ENCODE assay signal across 9 cellular contexts in the genomic region with DNA sequence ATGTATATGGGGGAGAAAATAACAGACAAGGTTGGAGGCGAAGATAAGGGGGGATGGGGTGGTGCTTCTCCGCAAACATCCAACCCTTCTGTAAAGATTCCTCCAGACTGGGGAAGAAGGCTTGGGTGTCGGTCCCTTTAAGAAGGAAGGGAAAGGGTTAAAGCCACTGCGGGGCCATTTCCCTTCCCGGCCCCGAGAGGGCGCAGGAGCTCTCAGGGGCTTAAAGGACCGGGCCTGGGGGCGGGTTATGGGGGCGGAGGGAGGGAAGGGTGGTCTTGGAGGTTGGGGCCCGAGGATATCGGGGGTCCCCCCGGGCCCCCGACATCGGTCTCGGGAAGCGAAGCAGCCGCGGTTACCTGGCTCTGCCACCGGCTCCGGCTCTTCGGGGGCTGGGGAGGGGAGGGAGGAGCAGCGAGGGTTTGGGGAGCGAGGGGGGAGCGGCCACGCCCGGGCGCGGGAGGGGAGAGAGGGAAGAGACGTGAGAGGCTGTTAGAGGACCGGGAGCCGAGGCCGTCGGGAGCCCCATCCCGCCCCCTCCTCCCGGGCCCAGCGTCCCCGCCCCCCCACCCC. TPM values are rescaled to one million over a fixed set of nuclear protein-coding genes. Genes with fewer than 3 reads are reported as not detected.
DNase-seq lines count a peak whose midpoint lies in the region; ATAC-seq, FAIRE-seq and TF ChIP-seq lines count a peak whose summit lies in the region.
"Had no signal": no experiment of that assay in that cellular context is flagged by ENCODE, and none has a peak within 500 bp of the region (broad histone marks: within the 10 kb centered on the region; RNA-seq: fewer than 3 reads in every experiment).

No MANE protein-coding gene starts in this region.

- H3K4ac ChIP-seq in mesenchymal stem cell (ENCODE audit: low read depth in 1 of 2, low read length in 2 of 2) = no peak overlapping the region

- TF ChIP-seq EP300 in A549 (IDR thresholded peaks at IDR 0.05) = no peak

- H2AK5ac ChIP-seq in mesenchymal stem cell (ENCODE audit: low read length, severe bottlenecking) = no peak overlapping the region

- no peak overlapping the region for H4K91ac ChIP-seq in mesenchymal stem cell (ENCODE audit: low read length)

- H3K4me3 Mint-ChIP-seq in activated CD8-positive, alpha-beta T cell treated with anti-CD3 and anti-CD28 coated beads for 36 hours = no peak overlapping the region
- H3K4me3 Mint-ChIP-seq: stimulated activated naive CD8-positive, alpha-beta T cell treated with anti-CD3 and anti-CD28 coated beads, Interleukin-15, Interleukin-2, amounts not matched to agents 100 ng/mL and 50 ng/mL, for 24 hours had no signal

- peaks cover 48% of the 10 kb centered on the region for H3K27me3 Mint-ChIP-seq in activated CD8-positive, alpha-beta T cell treated with anti-CD3 and anti-CD28 coated beads for 36 hours

- H3K27ac ChIP-seq in A549 = peak overlapping the region; percentile 82 to 92
- no peak overlapping the region for H3K27ac ChIP-seq in mesenchymal stem cell (ENCODE audit: low read length, poor library complexity, severe bottlenecking)

- H3K36me3 Mint-ChIP-seq in activated CD8-positive, alpha-beta T cell treated with anti-CD3 and anti-CD28 coated beads for 36 hours (ENCODE audit: low read depth) = no peaks in the 10 kb centered on the region

- no peaks in the 10 kb centered on the region for H3K9me3 Mint-ChIP-seq in activated CD8-positive, alpha-beta T cell treated with anti-CD3 and anti-CD28 coated beads for 36 hours
- H3K9me3 Mint-ChIP-seq: stimulated activated naive CD8-positive, alpha-beta T cell treated with anti-CD3 and anti-CD28 coated beads, Interleukin-15, Interleukin-2, amounts not matched to agents 100 ng/mL and 50 ng/mL, for 24 hours had no signal

- H3K18ac ChIP-seq in mesenchymal stem cell (ENCODE audit: low read depth in 1 of 2, low read length in 2 of 2) = no peak overlapping the region

- H2BK120ac ChIP-seq in mesenchymal stem cell (ENCODE audit: low read depth, low read length) = no peak overlapping the region

- H3K14ac ChIP-seq in mesenchymal stem cell (ENCODE audit: low read length in 2 of 2) = no peak overlapping the region

- no peak overlapping the region for H3K9ac ChIP-seq in mesenchymal stem cell (ENCODE audit: low read length)

- H3K4me2 ChIP-seq in A549 = peak overlapping the region; percentile 84
- H3K4me2 ChIP-seq in mesenchymal stem cell (ENCODE audit: low read length, poor library complexity, severe bottlenecking) = peak overlapping the region; percentile 36

- no peak overlapping the region for H2BK12ac ChIP-seq in mesenchymal stem cell (ENCODE audit: low read length in 2 of 2)

- no peak overlapping the region for H4K8ac ChIP-seq in mesenchymal stem cell (ENCODE audit: low read length)

- H3K4me1 ChIP-seq in A549 = peaks cover 37% of the 10 kb centered on the region
- H3K4me1 ChIP-seq in mesenchymal stem cell (ENCODE audit: control insufficient read depth, insufficient read depth, low read depth, low read length) = peaks cover 13% of the 10 kb centered on the region

- intact Hi-C loops in activated CD8-positive, alpha-beta T cell treated with anti-CD3 and anti-CD28 coated beads for 36 hours (cut with micrococcal nuclease) = no loop called here

- peaks cover 69 to 71% of the 10 kb centered on the region in 2 experiments for H3K27me3 ChIP-seq in mesenchymal stem cell (ENCODE audit: control insufficient read depth in 1 of 2, insufficient read depth in 1 of 2, low read length in 2 of 2)

- no peak for TF ChIP-seq POLR2A in A549 (IDR thresholded peaks at IDR 0.05; ENCODE audit: low read length)

- H3K36me3 ChIP-seq in mesenchymal stem cell (ENCODE audit: control insufficient read depth in 1 of 2, insufficient read depth in 2 of 2, low read depth in 1 of 2, low read length in 2 of 2) = no peaks in the 10 kb centered on the region

- H3K23ac ChIP-seq in mesenchymal stem cell (ENCODE audit: low read length in 2 of 2) = no peak overlapping the region

- no peaks in the 10 kb centered on the region for H3K79me1 ChIP-seq in mesenchymal stem cell (replicated peaks; ENCODE audit: low read length, poor library complexity, severe bottlenecking)

- ATAC-seq in A549 = peak; percentile 73 to 83
- ATAC-seq in activated CD8-positive, alpha-beta T cell treated with anti-CD3 and anti-CD28 coated beads for 36 hours = peak; percentile 62
- ATAC-seq in GM18909 (IDR thresholded peaks at IDR 0.05; ENCODE audit: poor library complexity, unreplicated experiment) = no peak

- H3K4me3 ChIP-seq in A549 (peak overlapping the region; percentile 64), mesenchymal stem cell (ENCODE audit: insufficient read depth in 1 of 2, low read depth in 1 of 2, low read length in 2 of 2) (no peak overlapping the region)

- FAIRE-seq in A549 (lab: Jason Lieb, UNC) = no peak

- no peak overlapping the region for H2BK15ac ChIP-seq in mesenchymal stem cell (ENCODE audit: low read depth, poor library complexity, severe bottlenecking)

- no peak overlapping the region for H2AFZ ChIP-seq in mesenchymal stem cell (ENCODE audit: low read depth, low read length)

- POLR2A ChIA-PET in A549 (lab: Yijun Ruan, JAX) = interaction anchor here (0.6 to 1.9 kb wide), 9 partner anchors 10 to 301 kb away, joined by 3 to 9 read pairs (median 5); a partner anchor contains a TSS
- POLR2A ChIA-PET in activated CD8-positive, alpha-beta T cell treated with anti-CD3 and anti-CD28 coated beads for 36 hours (lab: Charles Lee) = interaction anchor here (0.5 kb wide), 1 partner anchor 183 kb away, joined by 4 read pairs; no protein-coding TSS in a partner anchor

- CTCF ChIA-PET in A549 (lab: Yijun Ruan, JAX) = interaction anchor here (0.7 to 4.6 kb wide), 27 partner anchors 9 to 485 kb away, joined by 3 to 111 read pairs (median 4); a partner anchor contains a TSS
- CTCF ChIA-PET in activated CD8-positive, alpha-beta T cell treated with anti-CD3 and anti-CD28 coated beads for 36 hours (lab: Charles Lee) = interaction anchor here (0.7 to 1.4 kb wide), 5 partner anchors 10 to 357 kb away, joined by 3 to 6 read pairs (median 4); a partner anchor contains a TSS

- TF ChIP-seq CTCF in A549 (IDR thresholded peaks at IDR 0.05) = peak; percentile 94
- TF ChIP-seq CTCF in activated CD8-positive, alpha-beta T cell treated with anti-CD3 and anti-CD28 coated beads for 36 hours (IDR thresholded peaks at IDR 0.05) = peak; percentile 63

- DNase-seq in A549 (ENCODE audit: low read depth in 1 of 2, low spot score in 1 of 2) = peak; percentile 85 to 91
- peak; percentile 53 for DNase-seq in ELR (ENCODE audit: low read depth)
- peak; percentile 63 for DNase-seq in NCI-H1694 treated with DMSO at 0.1 percent for 48 hours (lab: John Stamatoyannopoulos, UW)
- peak; percentile 49 for DNase-seq in activated CD8-positive, alpha-beta T cell treated with anti-CD3 and anti-CD28 coated beads for 36 hours
- DNase-seq in mesenchymal stem cell = peak; percentile 17
- DNase-seq in putamen (ENCODE audit: low spot score) = no peak
- DNase-seq in NCI-H128 (lab: John Stamatoyannopoulos, UW; ENCODE audit: unreplicated experiment) = no peak

- H3K9me3 ChIP-seq in A549 (no peaks in the 10 kb centered on the region), mesenchymal stem cell (ENCODE audit: control insufficient read depth, low read length) (peaks cover 4% of the 10 kb centered on the region)

- H2BK5ac ChIP-seq in mesenchymal stem cell (ENCODE audit: low read depth, low read length, poor library complexity, severe bottlenecking) = no peak overlapping the region

- no peak overlapping the region for H3K27ac Mint-ChIP-seq in activated CD8-positive, alpha-beta T cell treated with anti-CD3 and anti-CD28 coated beads for 36 hours
- H3K27ac Mint-ChIP-seq: stimulated activated naive CD8-positive, alpha-beta T cell treated with anti-CD3 and anti-CD28 coated beads, Interleukin-15, Interleukin-2, amounts not matched to agents 100 ng/mL and 50 ng/mL, for 24 hours had no signal

- TF ChIP-seq RAD21 in A549 (conservative IDR thresholded peaks at IDR 0.05 in 1 of 2, IDR thresholded peaks at IDR 0.05 in 1 of 2) = peak; percentile 56 to 59

- 0% methylated on average over 24 of the region's 38 CpGs for WGBS in A549 (ENCODE audit: missing lambda C conversion rate)
- WGBS in mesenchymal stem cell = 8% methylated on average over 20 of the region's 38 CpGs

- peaks cover 3% of the 10 kb centered on the region for H3K4me1 Mint-ChIP-seq in activated CD8-positive, alpha-beta T cell treated with anti-CD3 and anti-CD28 coated beads for 36 hours (ENCODE audit: low read depth)

RNA-seq across cellular contexts. Expression of a gene that starts 2.8 kb away (rescaled TPM):
- 73.0 and 140 TPM in 2 replicates for polyA plus RNA-seq in A549 (2011; rRNA removed)
- 109 and 136 TPM in 2 replicates for polyA plus RNA-seq in A549 (2012; cell fraction: cytosol; rRNA removed)
- polyA plus RNA-seq in A549 (2012; cell fraction: nucleus; rRNA removed) = 47.2 and 53.6 TPM in 2 replicates
- 118 to 155 TPM (median 155 TPM) in 3 replicates for polyA plus RNA-seq in A549 (2017; fragmentation: RNase III; extraction: RNeasy Plus Mini Kit Qiagen cat#74134 plus additional on column Dnase treatment)
- polyA minus RNA-seq in A549 (2011; rRNA and poly(A)+ RNA removed) = 18.7 and 22.6 TPM in 2 replicates
- total RNA-seq in activated CD8-positive, alpha-beta T cell treated with anti-CD3 and anti-CD28 coated beads for 36 hours = not detected
- 1.2 TPM for polyA plus RNA-seq in mesenchymal stem cell (2013, experiment 1 of 2)
- 0.99 TPM for polyA plus RNA-seq in mesenchymal stem cell (2013, experiment 2 of 2)

RNA-seq across cellular contexts. Expression of a gene that starts 11.4 kb away (rescaled TPM):
- polyA plus RNA-seq in A549 (2011; rRNA removed) = 4.0 and 7.8 TPM in 2 replicates
- 9.2 and 10.6 TPM in 2 replicates for polyA plus RNA-seq in A549 (2012; cell fraction: cytosol; rRNA removed)
- polyA plus RNA-seq in A549 (2012; cell fraction: nucleus; rRNA removed) = 6.0 and 6.9 TPM in 2 replicates
- 6.2 to 7.2 TPM (median 6.5 TPM) in 3 replicates for polyA plus RNA-seq in A549 (2017; fragmentation: RNase III; extraction: RNeasy Plus Mini Kit Qiagen cat#74134 plus additional on column Dnase treatment)
- 0.63 and 1.4 TPM in 2 replicates for polyA minus RNA-seq in A549 (2011; rRNA and poly(A)+ RNA removed)
- total RNA-seq in activated CD8-positive, alpha-beta T cell treated with anti-CD3 and anti-CD28 coated beads for 36 hours = not detected
- 0.18 TPM for polyA plus RNA-seq in mesenchymal stem cell (2013, experiment 1 of 2)
- polyA plus RNA-seq in mesenchymal stem cell (2013, experiment 2 of 2) = 0.18 TPM

RNA-seq across cellular contexts. Expression of a gene that starts 20.2 kb away (rescaled TPM):
- polyA plus RNA-seq in A549 (2011; rRNA removed) (3.1 and 4.0 TPM in 2 replicates), A549 (2017; fragmentation: RNase III; extraction: RNeasy Plus Mini Kit Qiagen cat#74134 plus additional on column Dnase treatment) (3.7 to 5.4 TPM (median 5.3 TPM) in 3 replicates)
- polyA plus RNA-seq in A549 (2012; cell fraction: cytosol; rRNA removed) = 4.2 and 4.7 TPM in 2 replicates
- polyA plus RNA-seq in A549 (2012; cell fraction: nucleus; rRNA removed) = 21.3 and 24.1 TPM in 2 replicates
- 2.8 and 3.4 TPM in 2 replicates for polyA minus RNA-seq in A549 (2011; rRNA and poly(A)+ RNA removed)
- total RNA-seq in activated CD8-positive, alpha-beta T cell treated with anti-CD3 and anti-CD28 coated beads for 36 hours = not detected
- 0.37 TPM for polyA plus RNA-seq in mesenchymal stem cell (2013, experiment 1 of 2)
- polyA plus RNA-seq in mesenchymal stem cell (2013, experiment 2 of 2) = 0.45 TPM

RNA-seq across cellular contexts. Expression of a gene that starts 28.7 kb away (rescaled TPM):
- polyA plus RNA-seq in A549 (2011; rRNA removed) (18.0 and 22.0 TPM in 2 replicates), A549 (2017; fragmentation: RNase III; extraction: RNeasy Plus Mini Kit Qiagen cat#74134 plus additional on column Dnase treatment) (62.1 to 70.3 TPM (median 70.2 TPM) in 3 replicates)
- polyA plus RNA-seq in A549 (2012; cell fraction: cytosol; rRNA removed) = 64.3 and 73.9 TPM in 2 replicates
- 423 and 463 TPM in 2 replicates for polyA plus RNA-seq in A549 (2012; cell fraction: nucleus; rRNA removed)
- polyA minus RNA-seq in A549 (2011; rRNA and poly(A)+ RNA removed) = 19.0 and 20.4 TPM in 2 replicates
- total RNA-seq in activated CD8-positive, alpha-beta T cell treated with anti-CD3 and anti-CD28 coated beads for 36 hours = 10 to 100 TPM; 55.4 to 55.8 TPM
- polyA plus RNA-seq in mesenchymal stem cell (2013, experiment 1 of 2) = 83.1 TPM
- 80.0 TPM for polyA plus RNA-seq in mesenchymal stem cell (2013, experiment 2 of 2)

RNA-seq across cellular contexts. Expression of a gene that starts 33.9 kb away (rescaled TPM):
- polyA plus RNA-seq in A549 (2011; rRNA removed) (0.23 and 0.69 TPM in 2 replicates), A549 (2017; fragmentation: RNase III; extraction: RNeasy Plus Mini Kit Qiagen cat#74134 plus additional on column Dnase treatment) (0.43 to 0.65 TPM (median 0.63 TPM) in 3 replicates)
- 0.14 and 0.22 TPM in 2 replicates for polyA plus RNA-seq in A549 (2012; cell fraction: cytosol; rRNA removed)
- 1.1 and 1.8 TPM in 2 replicates for polyA plus RNA-seq in A549 (2012; cell fraction: nucleus; rRNA removed)
- 0.08 and 0.44 TPM in 2 replicates for polyA minus RNA-seq in A549 (2011; rRNA and poly(A)+ RNA removed)
- total RNA-seq in activated CD8-positive, alpha-beta T cell treated with anti-CD3 and anti-CD28 coated beads for 36 hours = not detected
- 0.28 TPM for polyA plus RNA-seq in mesenchymal stem cell (2013, experiment 1 of 2)
- polyA plus RNA-seq in mesenchymal stem cell (2013, experiment 2 of 2) = 0.38 TPM

Comparison
In these comparisons a context has a peak if more than half of its experiments do, and no peak if none do; other contexts are left out.
1. DNase-seq: peak in A549 (2 of 2), ELR (single experiment), NCI-H1694 treated with DMSO at 0.1 percent for 48 hours (single experiment), activated CD8-positive, alpha-beta T cell treated with anti-CD3 and anti-CD28 coated beads for 36 hours (single experiment) and mesenchymal stem cell (single experiment); none in putamen (single experiment) and NCI-H128 (single experiment).